Comparison of ENCODE assay signal across 18 cellular contexts in the genomic region with DNA sequence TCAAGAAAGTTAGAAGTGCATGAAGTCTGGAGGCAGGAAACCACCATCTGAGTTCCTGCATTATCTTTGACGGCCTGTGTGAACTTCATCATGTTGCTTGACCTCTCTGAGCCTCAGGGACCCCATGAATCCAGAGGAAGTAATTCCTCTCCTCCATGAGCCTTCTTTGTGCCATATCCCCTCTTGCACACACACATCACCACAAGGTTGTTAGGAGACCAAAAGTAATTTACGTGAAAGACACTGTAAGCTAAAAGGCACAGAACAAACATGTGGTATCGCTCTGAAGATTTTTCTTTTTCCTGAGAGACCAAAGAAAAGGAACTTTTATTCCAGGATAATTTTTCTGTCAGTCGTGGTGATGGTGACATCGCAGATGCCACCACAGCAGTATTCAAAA. TPM values are rescaled to one million over a fixed set of nuclear protein-coding genes. Genes with fewer than 3 reads are reported as not detected.
DNase-seq lines count a peak whose midpoint lies in the region; ATAC-seq, FAIRE-seq and TF ChIP-seq lines count a peak whose summit lies in the region.
"Had no signal": no experiment of that assay in that cellular context is flagged by ENCODE, and none has a peak within 500 bp of the region (broad histone marks: within the 10 kb centered on the region; RNA-seq: fewer than 3 reads in every experiment).

No MANE protein-coding gene starts in this region.

- H3K27ac ChIP-seq in heart left ventricle = no peak overlapping the region
- H3K27ac ChIP-seq: 22Rv1, PC-9 had no signal

- 82 to 86% (median 84%) methylated on average over 5 of the region's 5 CpGs for WGBS in heart left ventricle, 4 donors

- no peak for TF ChIP-seq CTCF in heart left ventricle (IDR thresholded peaks at IDR 0.05)

- no peaks in the 10 kb centered on the region for H3K27me3 Mint-ChIP-seq in T-helper 1 cell treated with Interleukin-12 subunit alpha and Interleukin-12 subunit beta and Interleukin-4 antibody, amounts not matched to agents 30 μg/mL and 1 μg/mL, for 36 hours (ENCODE audit: low read depth)
- no peaks in the 10 kb centered on the region for H3K27me3 Mint-ChIP-seq in activated naive CD4-positive, alpha-beta T cell treated with anti-CD3 and anti-CD28 coated beads, Interleukin-2, amount 50 U/mL, for 24 hours
- H3K27me3 Mint-ChIP-seq in activated naive CD8-positive, alpha-beta T cell treated with anti-CD3 and anti-CD28 coated beads, Interleukin-2, amount 50 U/mL, for 24 hours = no peaks in the 10 kb centered on the region

- H3K36me3 Mint-ChIP-seq in T-helper 1 cell treated with Interleukin-12 subunit alpha and Interleukin-12 subunit beta and Interleukin-4 antibody, amounts not matched to agents 30 μg/mL and 1 μg/mL, for 36 hours (ENCODE audit: low read depth) = peaks cover 21% of the 10 kb centered on the region
- H3K36me3 Mint-ChIP-seq in activated naive CD4-positive, alpha-beta T cell treated with anti-CD3 and anti-CD28 coated beads, Interleukin-2, amount 50 U/mL, for 24 hours = no peaks in the 10 kb centered on the region
- H3K36me3 Mint-ChIP-seq in activated naive CD8-positive, alpha-beta T cell treated with anti-CD3 and anti-CD28 coated beads, Interleukin-2, amount 50 U/mL, for 24 hours (ENCODE audit: low read depth) = no peaks in the 10 kb centered on the region

- intact Hi-C loops in heart left ventricle (cut with DNase I) = no loop called here

- no peak for FAIRE-seq in GM12891 (lab: Jason Lieb, UNC)
- FAIRE-seq: GM12878, K562 had no signal

- no peak overlapping the region for H3K4me3 ChIP-seq in heart left ventricle
- H3K4me3 ChIP-seq: GM12878, K562, PC-9 had no signal

- H3K4me1 Mint-ChIP-seq in T-helper 1 cell treated with Interleukin-12 subunit alpha and Interleukin-12 subunit beta and Interleukin-4 antibody, amounts not matched to agents 30 μg/mL and 1 μg/mL, for 36 hours (ENCODE audit: low read depth) = peaks cover 84% of the 10 kb centered on the region
- peaks cover 65% of the 10 kb centered on the region for H3K4me1 Mint-ChIP-seq in activated naive CD4-positive, alpha-beta T cell treated with anti-CD3 and anti-CD28 coated beads, Interleukin-2, amount 50 U/mL, for 24 hours
- peaks cover 83% of the 10 kb centered on the region for H3K4me1 Mint-ChIP-seq in activated naive CD8-positive, alpha-beta T cell treated with anti-CD3 and anti-CD28 coated beads, Interleukin-2, amount 50 U/mL, for 24 hours

- peak overlapping the region; percentile 36 for H3K4me3 Mint-ChIP-seq in T-helper 1 cell treated with Interleukin-12 subunit alpha and Interleukin-12 subunit beta and Interleukin-4 antibody, amounts not matched to agents 30 μg/mL and 1 μg/mL, for 36 hours
- no peak overlapping the region for H3K4me3 Mint-ChIP-seq in activated naive CD4-positive, alpha-beta T cell treated with anti-CD3 and anti-CD28 coated beads, Interleukin-2, amount 50 U/mL, for 24 hours
- H3K4me3 Mint-ChIP-seq in activated naive CD8-positive, alpha-beta T cell treated with anti-CD3 and anti-CD28 coated beads, Interleukin-2, amount 50 U/mL, for 24 hours = peak overlapping the region; percentile 36

- DNase-seq in T-helper 1 cell (no peak), T-helper 9 cell (no peak), heart left ventricle (no peak), GM12891 (ENCODE audit: insufficient read length, low spot score) (no peak)
- DNase-seq in activated naive CD4-positive, alpha-beta T cell (lab: John Stamatoyannopoulos, UW) = no peak
- DNase-seq in activated naive CD8-positive, alpha-beta T cell treated with anti-CD3 and anti-CD28 coated beads, Interleukin-2, amount 50 U/mL, for 24 hours = no peak
- DNase-seq: DMS79, H7, NCI-H1048, NCI-H146, NCI-H345, NCI-H748 treated with DMSO at 0.1 percent for 48 hours, PC-9 had no signal

- H3K36me3 ChIP-seq in heart left ventricle = no peaks in the 10 kb centered on the region

- no peaks in the 10 kb centered on the region for H3K27me3 ChIP-seq in heart left ventricle

- H3K4me1 ChIP-seq in heart left ventricle = peaks cover 0 to 24% (median 0%) of the 10 kb centered on the region in 12 donors

- peaks cover 24% of the 10 kb centered on the region for H3K9me3 Mint-ChIP-seq in T-helper 1 cell treated with Interleukin-12 subunit alpha and Interleukin-12 subunit beta and Interleukin-4 antibody, amounts not matched to agents 30 μg/mL and 1 μg/mL, for 36 hours
- no peaks in the 10 kb centered on the region for H3K9me3 Mint-ChIP-seq in activated naive CD4-positive, alpha-beta T cell treated with anti-CD3 and anti-CD28 coated beads, Interleukin-2, amount 50 U/mL, for 24 hours
- H3K9me3 Mint-ChIP-seq in activated naive CD8-positive, alpha-beta T cell treated with anti-CD3 and anti-CD28 coated beads, Interleukin-2, amount 50 U/mL, for 24 hours = peaks cover 8% of the 10 kb centered on the region

- ATAC-seq in activated naive CD8-positive, alpha-beta T cell treated with anti-CD3 and anti-CD28 coated beads, Interleukin-2, amount 50 U/mL, for 24 hours = no peak
- no peak for ATAC-seq in heart left ventricle
- ATAC-seq: GM12878, K562 had no signal

- peak overlapping the region; percentile 91 for H3K27ac Mint-ChIP-seq in T-helper 1 cell treated with Interleukin-12 subunit alpha and Interleukin-12 subunit beta and Interleukin-4 antibody, amounts not matched to agents 30 μg/mL and 1 μg/mL, for 36 hours
- peak overlapping the region; percentile 2 for H3K27ac Mint-ChIP-seq in activated naive CD4-positive, alpha-beta T cell treated with anti-CD3 and anti-CD28 coated beads, Interleukin-2, amount 50 U/mL, for 24 hours
- peak overlapping the region; percentile 94 for H3K27ac Mint-ChIP-seq in activated naive CD8-positive, alpha-beta T cell treated with anti-CD3 and anti-CD28 coated beads, Interleukin-2, amount 50 U/mL, for 24 hours

- TF ChIP-seq POLR2A in heart left ventricle (IDR thresholded peaks at IDR 0.05) (no peak), GM12891 (IDR thresholded peaks at IDR 0.05; ENCODE audit: low read depth, low read length) (no peak)

- H3K9me3 ChIP-seq in heart left ventricle = no peaks in the 10 kb centered on the region

TF ChIP-seq in GM12891, 5 proteins besides CTCF, POLR2A, EP300 and RAD21:
- TF ChIP-seq POLR2AphosphoS5 (IDR thresholded peaks at IDR 0.05; ENCODE audit: low read depth, low read length) (no peak), SPI1 (IDR thresholded peaks at IDR 0.05; ENCODE audit: low read depth, low read length) (no peak), POU2F2 (IDR thresholded peaks at IDR 0.05; ENCODE audit: low read depth, low read length) (no peak)

RNA-seq across cellular contexts. Expression of a gene that starts 55.9 kb away (rescaled TPM):
- total RNA-seq in heart left ventricle = 100 to 1,000 TPM in 1 of 9 donors, 10 to 100 TPM in 8; 29.7 to 109 (median 62.0) TPM
- 10 to 100 TPM; 29.3 to 45.7 TPM for polyA plus RNA-seq in heart left ventricle
- 0.23 TPM for polyA plus RNA-seq in GM12891 (2012; ENCODE audit: low read depth, missing spikeins)

Comparison
In these comparisons a context has a peak if more than half of its experiments do, and no peak if none do; other contexts are left out.
1. H3K27ac Mint-ChIP-seq: peak in every context shown above with its lines; median percentile 94 in activated naive CD8-positive, alpha-beta T cell treated with anti-CD3 and anti-CD28 coated beads, Interleukin-2, amount 50 U/mL, for 24 hours; 91 in T-helper 1 cell treated with Interleukin-12 subunit alpha and Interleukin-12 subunit beta and Interleukin-4 antibody, amounts not matched to agents 30 μg/mL and 1 μg/mL, for 36 hours; 2 in activated naive CD4-positive, alpha-beta T cell treated with anti-CD3 and anti-CD28 coated beads, Interleukin-2, amount 50 U/mL, for 24 hours.